ENCODE assay signal across 8 cellular contexts in genomic region chr7:73623798-73624668, GRCh38. TPM values are rescaled to one million over a fixed set of nuclear protein-coding genes. Genes with fewer than 3 reads are reported as not detected.
DNase-seq lines count a peak whose midpoint lies in the region; ATAC-seq, FAIRE-seq and TF ChIP-seq lines count a peak whose summit lies in the region.

MLXIPL (minus strand) TSS chr7:73624522; CDS start chr7:73624492, 30 bp downstream.

- peak in 1 of 2 donors; percentile 81 for TF ChIP-seq POLR2A in heart left ventricle (IDR thresholded peaks at IDR 0.05)
- peak; percentile 77 for TF ChIP-seq POLR2A in transverse colon (IDR thresholded peaks at IDR 0.05)

- H3K27ac ChIP-seq in HUES6 (ENCODE audit: low read depth, low read length) (no peak within 1 kb of the TSS), heart left ventricle (no peak within 1 kb of the TSS), pancreas (peak within 1 kb of the TSS in 2 of 4 donors; percentile 46 to 58), transverse colon (peak within 1 kb of the TSS in 3 of 4 donors; percentile 37 to 54 (median 44))

- WGBS in heart left ventricle, 4 donors = 2 to 5% (median 3%) methylated on average over 21 to 80 of the region's 80 CpGs
- WGBS in pancreas, 2 donors = 1% methylated on average over 60 to 78 of the region's 80 CpGs
- WGBS in transverse colon (ENCODE audit: low coverage in 1 of 2), 2 donors = 9% methylated on average over 50 of the region's 80 CpGs; no CpG with 5 or more reads in 1 of the 2 donors

- H3K36me3 ChIP-seq in HUES6 (ENCODE audit: control insufficient read depth, insufficient read depth, low read length) (no peaks in the 10 kb centered on the region), adipocyte (ENCODE audit: control insufficient read depth, insufficient read depth, low read length, severe bottlenecking) (peaks cover under 1% of the 10 kb centered on the region), heart left ventricle (no peaks in the 10 kb centered on the region), pancreas (no peaks in the 10 kb centered on the region), transverse colon (no peaks in the 10 kb centered on the region)

- ATAC-seq in heart left ventricle (peak; percentile 87 to 96 (median 93)), pancreas (peak; percentile 95 to 96 (median 96)), HG02763 (IDR thresholded peaks at IDR 0.05; ENCODE audit: unreplicated experiment) (no peak)

- DNase-seq in AG20443 (ENCODE audit: low spot score) (peak; percentile 94), SK-MEL-5 (ENCODE audit: low read depth, low spot score) (peak; percentile 66), adipocyte (ENCODE audit: low read depth) (peak; percentile 87), heart left ventricle (peak; percentile 60 to 83 (median 76)), pancreas (peak; percentile 89 to 97 (median 95)), transverse colon (peak; percentile 91)

- H3K27me3 ChIP-seq in HUES6 (ENCODE audit: control insufficient read depth, insufficient read depth, low read length) = peaks cover 35% of the 10 kb centered on the region
- H3K27me3 ChIP-seq in adipocyte (replicated peaks; ENCODE audit: control insufficient read depth, insufficient read depth, low read length) = peaks cover 12% of the 10 kb centered on the region
- H3K27me3 ChIP-seq in heart left ventricle = peaks cover 4 to 75% (median 38%) of the 10 kb centered on the region in 9 donors
- H3K27me3 ChIP-seq in pancreas = no peaks in the 10 kb centered on the region
- H3K27me3 ChIP-seq in transverse colon = peaks cover 73% of the 10 kb centered on the region

- no peak for FAIRE-seq in pancreas (lab: Jason Lieb, UNC)

- H3K4me1 ChIP-seq in HUES6 (ENCODE audit: control insufficient read depth, insufficient read depth, low read length) (peaks cover 7% of the 10 kb centered on the region), adipocyte (ENCODE audit: control insufficient read depth, insufficient read depth, low read length) (peaks cover 17% of the 10 kb centered on the region), heart left ventricle (peaks cover 0 to 21% (median 15%) of the 10 kb centered on the region in 12 donors), pancreas (no peaks in the 10 kb centered on the region), transverse colon (peaks cover 15 to 24% (median 19%) of the 10 kb centered on the region in 4 donors)

- intact Hi-C loops in heart left ventricle (cut with DNase I) (no loop called here), pancreas (cut with DNase I) (no loop called here), transverse colon (cut with DNase I; ENCODE audit: low total_unique reads) (no loop called here)

- H3K9ac ChIP-seq in HUES6 (ENCODE audit: low read length) = peak within 1 kb of the TSS; percentile 51
- H3K9ac ChIP-seq in adipocyte (ENCODE audit: low read length) = peak within 1 kb of the TSS; percentile 97

- TF ChIP-seq CTCF in heart left ventricle (IDR thresholded peaks at IDR 0.05) (no peak), pancreas (IDR thresholded peaks at IDR 0.05) (no peak), transverse colon (IDR thresholded peaks at IDR 0.05) (no peak)

- H3K9me3 ChIP-seq in HUES6 (ENCODE audit: control insufficient read depth, insufficient read depth, low read depth, low read length) (no peaks in the 10 kb centered on the region), adipocyte (ENCODE audit: control insufficient read depth, low read length) (no peaks in the 10 kb centered on the region), heart left ventricle (no peaks in the 10 kb centered on the region), pancreas (no peaks in the 10 kb centered on the region), transverse colon (no peaks in the 10 kb centered on the region)

- no peak for TF ChIP-seq EP300 in transverse colon (IDR thresholded peaks at IDR 0.05; ENCODE audit: low read depth)

- in situ Hi-C loops in SK-MEL-5 (cut with HindIII; ENCODE audit: low pct_unique_long_range_greater_than_20kb, low sequenced_read_pairs) (no loop called here), transverse colon (cut with MboI; ENCODE audit: low pct_ligation_motif_present in 1 of 4, low pct_unique_long_range_greater_than_20kb in 1 of 4, low sequenced_read_pairs in 3 of 4) (no loop called here)

- H3K4me3 ChIP-seq in HUES6 (ENCODE audit: low read depth, low read length) (peak within 1 kb of the TSS; percentile 92), adipocyte (ENCODE audit: low read length) (peak within 1 kb of the TSS; percentile 87), heart left ventricle (peak within 1 kb of the TSS; percentile 25 to 57 (median 50)), pancreas (peak within 1 kb of the TSS; percentile 50 to 84 (median 64)), transverse colon (peak within 1 kb of the TSS in 3 of 4 donors; percentile 31 to 57 (median 42))

RNA-seq across cellular contexts. Expression of gene MLXIPL, which starts in this region (rescaled TPM):
- total RNA-seq in SK-MEL-5 (2014; rRNA removed; shearing (Covaris generic)) = 0.03 TPM in 1 of 2 replicates, not detected in the other
- 0.18 TPM in 1 of 2 replicates, not detected in the other for polyA plus RNA-seq in SK-MEL-5 (2015; cell fraction: cytosol; rRNA removed)
- 5.9 and 6.3 TPM in 2 replicates for polyA plus RNA-seq in SK-MEL-5 (2015; cell fraction: nucleus; rRNA removed)
- 10 to 100 TPM in 1 of 9 donors, 1 to 10 TPM in 6, under 1 TPM in 2; 0.42 to 10.1 (median 1.8) TPM for total RNA-seq in heart left ventricle
- 1 to 10 TPM; 2.0 to 5.4 TPM for polyA plus RNA-seq in heart left ventricle
- 10 to 100 TPM in 5 of 6 donors, 1 to 10 TPM in 1; 8.8 to 25.9 (median 19.5) TPM for total RNA-seq in pancreas
- polyA plus RNA-seq in pancreas = 100 to 1,000 TPM; 146 to 176 TPM
- total RNA-seq in transverse colon = 100 to 1,000 TPM in 1 of 4 donors, 10 to 100 TPM in 3; 17.3 to 106 (median 28.4) TPM

Comparison
In these comparisons a context has a peak if more than half of its experiments do, and no peak if none do; other contexts are left out.
1. RNA of gene MLXIPL (polyA plus RNA-seq): 146 to 176 TPM in pancreas; 2.0 to 5.4 TPM in heart left ventricle; every median in the first group is over 10 times any median in the second.
2. H3K27ac ChIP-seq: peak in transverse colon (3 of 4); none in HUES6 (single experiment) and heart left ventricle (0 of 12).
3. H3K4me3 ChIP-seq: peak in every context shown above with its lines; median percentile 92 in HUES6; 87 in adipocyte; 64 in pancreas; 50 in heart left ventricle; 42 in transverse colon.
4. Peak in every context shown above with its lines, with median percentiles within 50 percentile points of each other: DNase-seq.